8 cellular contexts compared by ENCODE assay signal in genomic region chr17:29140631-29141483, GRCh38. TPM values are rescaled to one million over a fixed set of nuclear protein-coding genes. Genes with fewer than 3 reads are reported as not detected.
DNase-seq lines count a peak whose midpoint lies in the region; ATAC-seq and TF ChIP-seq lines count a peak whose summit lies in the region.

No MANE protein-coding gene starts in this region.

- no peaks in the 10 kb centered on the region for H3K9me3 Mint-ChIP-seq in activated naive CD8-positive, alpha-beta T cell treated with anti-CD3 and anti-CD28 coated beads, Interleukin-2, amount 50 U/mL, for 24 hours

- peaks cover 67% of the 10 kb centered on the region; the same call in 1 of the 2 replicates for H3F3A ChIP-seq in PC-9 (ENCODE audit: insufficient read depth, low read depth)

- WGBS in right lobe of liver (ENCODE audit: insufficient coverage, low coverage, low lambda C conversion rate, missing lambda C conversion rate): 18% methylated on average over 9 of the region's 14 CpGs
- WGBS in stomach, 5 donors: 26 to 36% (median 35%) methylated on average over 9 to 14 of the region's 14 CpGs

- TF ChIP-seq CTCF in PC-9 (conservative IDR thresholded peaks at IDR 0.05) (no peak), right lobe of liver (IDR thresholded peaks at IDR 0.05) (no peak), stomach (IDR thresholded peaks at IDR 0.05) (no peak)

- intact Hi-C loops in PC-9 (cut with micrococcal nuclease; ENCODE audit: unreplicated experiment): no loop called here
- intact Hi-C loops in right lobe of liver (cut with DNase I): loop anchor here in 1 of 2 donors (10.0 kb wide), 1 partner anchor 74 kb away; no protein-coding TSS in a partner anchor
- intact Hi-C loops in stomach (cut with DNase I; ENCODE audit: low total_unique reads): no loop called here

- H3K9me2 ChIP-seq in PC-9 (ENCODE audit: insufficient read depth): no peaks in the 10 kb centered on the region

- H3K36me3 Mint-ChIP-seq in activated naive CD8-positive, alpha-beta T cell treated with anti-CD3 and anti-CD28 coated beads, Interleukin-2, amount 50 U/mL, for 24 hours (ENCODE audit: low read depth): no peaks in the 10 kb centered on the region

- peaks cover 6% of the 10 kb centered on the region for H3K36me3 ChIP-seq in PC-9 (ENCODE audit: low read depth)
- peaks cover 0 to 10% (median 0%) of the 10 kb centered on the region in 4 donors for H3K36me3 ChIP-seq in right lobe of liver
- H3K36me3 ChIP-seq in stomach: peaks cover 0 to 6% (median under 1%) of the 10 kb centered on the region in 4 donors

- H3K27ac ChIP-seq in PC-9: no peak overlapping the region
- peak overlapping the region; percentile 36 to 67 (median 60) for H3K27ac ChIP-seq in right lobe of liver
- H3K27ac ChIP-seq in stomach: peak overlapping the region; percentile 61 to 84 (median 82)

- 0 out of 2 replicates have a peak overlapping the region, but pooled peaks have one; percentile 3 for H3K4me2 ChIP-seq in PC-9

- H3K4me3 ChIP-seq in PC-9 (no peak overlapping the region), right lobe of liver (peak overlapping the region; percentile 17 to 35 (median 18)), stomach (peak overlapping the region; percentile 33 to 50 (median 40))

- H3K27me3 ChIP-seq in PC-9 (ENCODE audit: insufficient read depth, low read depth) (no peaks in the 10 kb centered on the region), right lobe of liver (no peaks in the 10 kb centered on the region), stomach (no peaks in the 10 kb centered on the region)

- peak overlapping the region; percentile 94 for H3K4me3 Mint-ChIP-seq in activated naive CD8-positive, alpha-beta T cell treated with anti-CD3 and anti-CD28 coated beads, Interleukin-2, amount 50 U/mL, for 24 hours

- ATAC-seq in activated naive CD8-positive, alpha-beta T cell treated with anti-CD3 and anti-CD28 coated beads, Interleukin-2, amount 50 U/mL, for 24 hours: peak; percentile 5
- ATAC-seq in right lobe of liver: peak; percentile 6 to 34 (median 15)

- no TSS peak for BruUV-seq in PC-9 (replicated peaks; lab: Mats Ljungman, UMichigan)

- H3K9me3 ChIP-seq in PC-9 (ENCODE audit: insufficient read depth, low read depth) (no peaks in the 10 kb centered on the region), right lobe of liver (no peaks in the 10 kb centered on the region), stomach (no peaks in the 10 kb centered on the region)

- H3K27me3 Mint-ChIP-seq in activated naive CD8-positive, alpha-beta T cell treated with anti-CD3 and anti-CD28 coated beads, Interleukin-2, amount 50 U/mL, for 24 hours: no peaks in the 10 kb centered on the region

- peaks cover 40% of the 10 kb centered on the region for H4K20me1 ChIP-seq in PC-9 (ENCODE audit: insufficient read depth)

- peak overlapping the region; percentile 95 for H3K27ac Mint-ChIP-seq in activated naive CD8-positive, alpha-beta T cell treated with anti-CD3 and anti-CD28 coated beads, Interleukin-2, amount 50 U/mL, for 24 hours

- H3K4me1 ChIP-seq in PC-9 (replicated peaks; ENCODE audit: insufficient read depth) (peaks cover 56% of the 10 kb centered on the region), right lobe of liver (peaks cover 0 to 67% (median 21%) of the 10 kb centered on the region in 4 donors), stomach (peaks cover 23 to 83% (median 44%) of the 10 kb centered on the region in 4 donors)

- peaks cover 91% of the 10 kb centered on the region for H3K79me2 ChIP-seq in PC-9 (ENCODE audit: low read depth)

- TF ChIP-seq POLR2A in right lobe of liver (IDR thresholded peaks at IDR 0.05) (no peak), stomach (IDR thresholded peaks at IDR 0.05) (no peak)

- POLR2A ChIA-PET in PC-9 (lab: Charles Lee; ENCODE audit: unreplicated experiment): no interaction called here

- DNase-seq in NCI-H345 (lab: John Stamatoyannopoulos, UW) (peak; percentile 8), NCI-H345 treated with DMSO at 0.1 percent for 48 hours (lab: John Stamatoyannopoulos, UW; ENCODE audit: unreplicated experiment) (no peak), PC-9 (peak in 1 of 2 experiments; percentile 33), right lobe of liver (no peak), stomach (no peak), DMS79 treated with DMSO at 0.1 percent for 48 hours (lab: John Stamatoyannopoulos, UW) (no peak), GOT3 (lab: John Stamatoyannopoulos, UW) (no peak)
- DNase-seq in activated naive CD8-positive, alpha-beta T cell treated with anti-CD3 and anti-CD28 coated beads, Interleukin-2, amount 50 U/mL, for 24 hours: peak; percentile 58

- CTCF ChIA-PET in PC-9 (lab: Charles Lee): interaction anchor here (0.6 to 2.3 kb wide), 4 partner anchors 8 to 109 kb away, joined by 3 to 10 read pairs (median 8); no protein-coding TSS in a partner anchor

- H2AFZ ChIP-seq in PC-9: no peak overlapping the region

- H3K4me1 Mint-ChIP-seq in activated naive CD8-positive, alpha-beta T cell treated with anti-CD3 and anti-CD28 coated beads, Interleukin-2, amount 50 U/mL, for 24 hours: peaks cover 74% of the 10 kb centered on the region

- TF ChIP-seq EP300 in stomach (IDR thresholded peaks at IDR 0.05): no peak

RNA-seq across cellular contexts. Expression of gene MYO18A, which starts 39.3 kb away (rescaled TPM):
- total RNA-seq in PC-9 (2021): 150 and 158 TPM in 2 replicates
- 10 to 100 TPM; 50.1 to 98.2 (median 81.8) TPM for total RNA-seq in right lobe of liver
- 100 to 1,000 TPM in 3 of 5 donors, 10 to 100 TPM in 2; 42.8 to 305 (median 121) TPM for total RNA-seq in stomach
- polyA plus RNA-seq in stomach: 10 to 100 TPM; 16.5 to 30.3 (median 28.2) TPM

Comparison
In these comparisons a context has a peak if more than half of its experiments do, and no peak if none do; other contexts are left out.
1. DNase-seq: peak in NCI-H345 (single experiment) and activated naive CD8-positive, alpha-beta T cell treated with anti-CD3 and anti-CD28 coated beads, Interleukin-2, amount 50 U/mL, for 24 hours (single experiment); none in NCI-H345 treated with DMSO at 0.1 percent for 48 hours (single experiment), right lobe of liver (0 of 3), stomach (single experiment), DMS79 treated with DMSO at 0.1 percent for 48 hours (single experiment) and GOT3 (single experiment).